8 cellular contexts compared by ENCODE assay signal in the genomic region with DNA sequence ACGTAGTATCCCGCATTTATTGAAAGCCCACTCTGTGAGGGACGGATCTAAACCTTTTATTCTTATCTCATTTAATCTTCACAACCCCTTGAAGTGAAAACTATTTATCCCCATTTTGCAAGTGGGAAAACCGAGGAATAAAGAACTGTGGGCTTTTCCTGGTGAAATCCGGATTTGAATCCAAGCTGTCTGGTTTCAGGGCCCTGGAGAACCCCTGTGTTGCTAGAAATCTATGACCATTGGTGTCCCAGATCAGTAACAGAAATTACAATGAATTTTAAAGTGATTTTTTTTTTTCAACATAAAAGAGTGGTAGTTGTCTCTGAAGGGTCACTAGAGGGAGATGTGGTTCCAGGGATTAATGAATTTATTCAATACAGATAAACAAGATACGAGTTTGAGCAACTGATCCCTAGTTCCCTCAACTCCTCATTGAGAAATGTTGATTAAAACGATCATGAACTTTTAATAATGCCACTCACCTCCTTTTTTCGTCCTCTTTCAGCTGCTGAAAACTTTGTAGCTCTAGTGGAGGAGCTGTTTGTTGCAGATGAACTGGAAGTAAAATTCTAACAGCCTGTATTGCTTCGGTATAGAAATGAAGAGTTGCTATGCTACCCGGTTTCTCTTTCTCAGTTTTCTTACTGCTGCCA. TPM values are rescaled to one million over a fixed set of nuclear protein-coding genes. Genes with fewer than 3 reads are reported as not detected.
DNase-seq lines count a peak whose midpoint lies in the region; ATAC-seq, FAIRE-seq and TF ChIP-seq lines count a peak whose summit lies in the region.

No MANE protein-coding gene starts in this region.

- H3K9me3 ChIP-seq in Caco-2 (no peaks in the 10 kb centered on the region), SK-N-MC (ENCODE audit: low read depth, low read length) (no peaks in the 10 kb centered on the region), endothelial cell of umbilical vein (replicated peaks; ENCODE audit: control insufficient read depth, insufficient read depth, low read length) (no peaks in the 10 kb centered on the region), neural progenitor cell (ENCODE audit: low read depth) (no peaks in the 10 kb centered on the region)

- H3K36me3 ChIP-seq in Caco-2 (ENCODE audit: control insufficient read depth, insufficient read depth, low read length) (peaks cover 6% of the 10 kb centered on the region; the same call in 1 of the 2 replicates), SK-N-MC (ENCODE audit: insufficient read depth, low read length) (peaks cover 46% of the 10 kb centered on the region), endothelial cell of umbilical vein (ENCODE audit: control insufficient read depth in 2 of 2, extremely low read depth in 1 of 2, insufficient read depth in 2 of 2, low read length in 2 of 2) (peaks cover 10 to 21% of the 10 kb centered on the region in 2 experiments), neural progenitor cell (peaks cover 24% of the 10 kb centered on the region)

- H3K9ac ChIP-seq in SK-N-MC (ENCODE audit: insufficient read length) (peak overlapping the region; percentile 100), endothelial cell of umbilical vein (replicated peaks; ENCODE audit: extremely low read depth, insufficient read depth, low read length) (peak overlapping the region; percentile 100), neural progenitor cell (peak overlapping the region; percentile 91)

- H3K79me2 ChIP-seq in endothelial cell of umbilical vein (ENCODE audit: control insufficient read depth, insufficient read depth, low read length) (peaks cover 41% of the 10 kb centered on the region), neural progenitor cell (ENCODE audit: low read depth) (peaks cover 50% of the 10 kb centered on the region)

- peak overlapping the region; percentile 88 for H3K4me3 Mint-ChIP-seq in Caco-2 (ENCODE audit: unreplicated experiment)
- peak overlapping the region; percentile 99 for H3K4me3 Mint-ChIP-seq in neural progenitor cell

- H3K27me3 Mint-ChIP-seq in Caco-2 (ENCODE audit: insufficient read depth, unreplicated experiment) (no peaks in the 10 kb centered on the region), neural progenitor cell (ENCODE audit: insufficient read depth, low read depth) (peaks cover 7% of the 10 kb centered on the region)

- POLR2A ChIA-PET in Caco-2 (lab: Charles Lee) (interaction anchor here (1.0 to 1.1 kb wide), 2 partner anchors 52 to 302 kb away, joined by 3 read pairs; no protein-coding TSS in a partner anchor), endothelial cell of umbilical vein (lab: Charles Lee) (interaction anchor here (0.7 to 1.0 kb wide), 2 partner anchors 29 to 441 kb away, joined by 3 to 4 read pairs; partner anchors contain the start of genes PECR and TMEM169)

- H3K4me3 ChIP-seq in Caco-2 (ENCODE audit: low read depth, low read length) (peak overlapping the region; percentile 78), SK-N-MC (peak overlapping the region; percentile 97), endothelial cell of umbilical vein (replicated peaks in 1 of 3; ENCODE audit: insufficient read depth in 1 of 3, low read depth in 1 of 3, low read length in 3 of 3) (peak overlapping the region; percentile 85 to 100 (median 99)), neural progenitor cell (peak overlapping the region; percentile 93)

- DNase-seq in Caco-2 (no peak), SK-N-MC (ENCODE audit: low read depth, low spot score) (no peak), endothelial cell of umbilical vein (ENCODE audit: low read depth, low spot score) (peak; percentile 72), neural progenitor cell (ENCODE audit: low spot score) (peak; percentile 39)
- DNase-seq in activated effector memory CD4-positive, alpha-beta T cell treated with Interleukin-2 at 50 U/mL for 16 hours = no peak
- DNase-seq in activated CD4-positive, alpha-beta T cell treated with anti-CD3 and anti-CD28 coated beads, Interleukin-2, amount 50 U/mL, for 4 hours = no peak

- peak overlapping the region; percentile 93 for H3K27ac Mint-ChIP-seq in Caco-2 (ENCODE audit: unreplicated experiment)
- peak overlapping the region; percentile 98 for H3K27ac Mint-ChIP-seq in neural progenitor cell

- ATAC-seq in HG02981 (IDR thresholded peaks at IDR 0.05; ENCODE audit: unreplicated experiment) (peak; percentile 17), HG02678 (IDR thresholded peaks at IDR 0.05; ENCODE audit: unreplicated experiment) (no peak)

- H3K36me3 Mint-ChIP-seq in Caco-2 (ENCODE audit: insufficient read depth, unreplicated experiment) (peaks cover 67% of the 10 kb centered on the region), neural progenitor cell (peaks cover 18% of the 10 kb centered on the region)

- H2AFZ ChIP-seq in endothelial cell of umbilical vein (ENCODE audit: low read depth, low read length) (no peak overlapping the region), neural progenitor cell (replicated peaks) (no peak overlapping the region)

- peak overlapping the region; percentile 90 for H3K27ac ChIP-seq in SK-N-MC
- H3K27ac ChIP-seq in endothelial cell of umbilical vein (ENCODE audit: insufficient read depth, low read depth, low read length) = peak overlapping the region; percentile 96
- peak overlapping the region; percentile 78 for H3K27ac ChIP-seq in neural progenitor cell

- TF ChIP-seq CTCF in Caco-2 (IDR thresholded peaks at IDR 0.05; ENCODE audit: insufficient read depth in 1 of 2, low read depth in 1 of 2, low read length in 1 of 2, severe bottlenecking in 1 of 2, unreplicated experiment in 1 of 2) = peak; percentile 38 to 60
- TF ChIP-seq CTCF in endothelial cell of umbilical vein (IDR thresholded peaks at IDR 0.05; ENCODE audit: extremely low read depth in 1 of 2, insufficient read depth in 1 of 2, low read depth in 1 of 2, low read length in 2 of 2) = peak; percentile 23 to 24
- TF ChIP-seq CTCF in neural progenitor cell (IDR thresholded peaks at IDR 0.05) = peak; percentile 60

- dilution Hi-C loops in endothelial cell of umbilical vein (cut with MboI; ENCODE audit: extremely low pct_ligation_motif_present, low sequenced_read_pairs) = no loop called here

- FAIRE-seq in endothelial cell of umbilical vein (lab: Jason Lieb, UNC) = peak; percentile 4

- H3K9me3 Mint-ChIP-seq in Caco-2 (ENCODE audit: unreplicated experiment) (no peaks in the 10 kb centered on the region), neural progenitor cell (no peaks in the 10 kb centered on the region)

- no peak for TF ChIP-seq POLR2A in endothelial cell of umbilical vein (IDR thresholded peaks at IDR 0.05; ENCODE audit: low read depth, low read length)

- H3K4me1 ChIP-seq in Caco-2 (peaks cover 40% of the 10 kb centered on the region), endothelial cell of umbilical vein (ENCODE audit: control insufficient read depth, extremely low read depth, insufficient read depth, low read length) (peaks cover 20% of the 10 kb centered on the region), neural progenitor cell (peaks cover 49% of the 10 kb centered on the region)

- no peaks in the 10 kb centered on the region for H3K9me1 ChIP-seq in endothelial cell of umbilical vein (replicated peaks; ENCODE audit: control insufficient read depth, extremely low read depth, insufficient read depth, low read length)

- H3K4me1 Mint-ChIP-seq in Caco-2 (ENCODE audit: low read depth, unreplicated experiment) (peaks cover 33% of the 10 kb centered on the region), neural progenitor cell (peaks cover 58% of the 10 kb centered on the region)

- peaks cover 62% of the 10 kb centered on the region for H3F3A ChIP-seq in neural progenitor cell (ENCODE audit: low read depth)

- no peaks in the 10 kb centered on the region for H3K27me3 ChIP-seq in Caco-2 (replicated peaks; ENCODE audit: control insufficient read depth, insufficient read depth, low read length)
- H3K27me3 ChIP-seq in endothelial cell of umbilical vein (ENCODE audit: control insufficient read depth in 2 of 2, insufficient read depth in 2 of 2, low read length in 2 of 2) = peaks cover 4% of the 10 kb centered on the region in 2 experiments
- H3K27me3 ChIP-seq in neural progenitor cell = no peaks in the 10 kb centered on the region

- H3K4me2 ChIP-seq in endothelial cell of umbilical vein (ENCODE audit: insufficient read depth, low read length) = peak overlapping the region; percentile 98
- peak overlapping the region; percentile 92 for H3K4me2 ChIP-seq in neural progenitor cell

- TSS peak; percentile 56 for BruUV-seq in Caco-2 (replicated peaks; lab: Mats Ljungman, UMichigan)
- BruUV-seq in endothelial cell of umbilical vein (replicated peaks; lab: Mats Ljungman, UMichigan) = TSS peak; percentile 45

- intact Hi-C loops in Caco-2 (cut with micrococcal nuclease; ENCODE audit: unreplicated experiment) = loop anchor here (1.0 to 10.0 kb wide), 3 partner anchors 28 to 798 kb away; partner anchors contain the start of genes ATIC and RPL37A
- intact Hi-C loops in endothelial cell of umbilical vein (cut with micrococcal nuclease) = loop anchor here (1.0 to 10.0 kb wide), 4 partner anchors 76 to 557 kb away; partner anchors contain the start of genes IGFBP2 and RPL37A

- CTCF ChIA-PET in Caco-2 (lab: Charles Lee) = interaction anchor here (0.6 to 0.7 kb wide), 2 partner anchors 26 to 485 kb away, joined by 4 to 5 read pairs; no protein-coding TSS in a partner anchor
- CTCF ChIA-PET in endothelial cell of umbilical vein (lab: Charles Lee) = interaction anchor here (0.8 to 2.4 kb wide), 3 partner anchors 76 to 556 kb away, joined by 3 to 8 read pairs (median 7); no protein-coding TSS in a partner anchor

- no peaks in the 10 kb centered on the region for H4K20me1 ChIP-seq in endothelial cell of umbilical vein (replicated peaks; ENCODE audit: control insufficient read depth, extremely low read depth, insufficient read depth, low read length)
- peaks cover 42% of the 10 kb centered on the region for H4K20me1 ChIP-seq in neural progenitor cell (ENCODE audit: low read depth)

RNA-seq across cellular contexts. Expression of gene XRCC5, which starts 0.9 kb away (rescaled TPM):
- total RNA-seq in Caco-2 (2022) (319 and 333 TPM in 2 replicates), endothelial cell of umbilical vein (313 and 319 TPM in 2 replicates), neural progenitor cell (ENCODE audit: low replicate concordance) (585 and 807 TPM in 2 replicates)
- polyA plus RNA-seq in endothelial cell of umbilical vein = 177 and 267 TPM in 2 replicates
- 201 and 238 TPM in 2 replicates for polyA plus RNA-seq in endothelial cell of umbilical vein (2011; cell fraction: cytosol; rRNA removed)
- 228 and 252 TPM in 2 replicates for polyA plus RNA-seq in endothelial cell of umbilical vein (2011; cell fraction: nucleus; rRNA removed)
- polyA plus RNA-seq in endothelial cell of umbilical vein (2012) = 235 and 329 TPM in 2 replicates
- 729 and 798 TPM in 2 replicates for polyA minus RNA-seq in endothelial cell of umbilical vein
- polyA minus RNA-seq in endothelial cell of umbilical vein (2011; cell fraction: cytosol; rRNA and poly(A)+ RNA removed) = 124 TPM
- polyA minus RNA-seq in endothelial cell of umbilical vein (2011; cell fraction: nucleus; rRNA and poly(A)+ RNA removed) = 257 and 399 TPM in 2 replicates

RNA-seq across cellular contexts. Expression of gene TMEM169, which starts 28.4 kb away (rescaled TPM):
- 1.1 and 1.3 TPM in 2 replicates for total RNA-seq in Caco-2 (2022)
- total RNA-seq in endothelial cell of umbilical vein = 0.20 TPM in 1 of 2 replicates, not detected in the other
- not detected in 2 replicates for polyA plus RNA-seq in endothelial cell of umbilical vein
- not detected in 2 replicates for polyA plus RNA-seq in endothelial cell of umbilical vein (2011; cell fraction: cytosol; rRNA removed)
- polyA plus RNA-seq in endothelial cell of umbilical vein (2011; cell fraction: nucleus; rRNA removed) = not detected in 2 replicates
- polyA plus RNA-seq in endothelial cell of umbilical vein (2012) = 0.07 and 0.18 TPM in 2 replicates
- not detected in 2 replicates for polyA minus RNA-seq in endothelial cell of umbilical vein
- not detected for polyA minus RNA-seq in endothelial cell of umbilical vein (2011; cell fraction: cytosol; rRNA and poly(A)+ RNA removed)
- polyA minus RNA-seq in endothelial cell of umbilical vein (2011; cell fraction: nucleus; rRNA and poly(A)+ RNA removed) = not detected in 2 replicates
- total RNA-seq in neural progenitor cell (ENCODE audit: low replicate concordance) = 17.9 and 19.6 TPM in 2 replicates

RNA-seq across cellular contexts. Expression of gene PECR, which starts 28.5 kb away (rescaled TPM):
- total RNA-seq in Caco-2 (2022) = 29.1 and 42.0 TPM in 2 replicates
- 5.4 and 6.2 TPM in 2 replicates for total RNA-seq in endothelial cell of umbilical vein
- polyA plus RNA-seq in endothelial cell of umbilical vein = 4.1 and 4.7 TPM in 2 replicates
- polyA plus RNA-seq in endothelial cell of umbilical vein (2011; cell fraction: cytosol; rRNA removed) = 4.4 and 5.3 TPM in 2 replicates
- 3.4 and 4.4 TPM in 2 replicates for polyA plus RNA-seq in endothelial cell of umbilical vein (2011; cell fraction: nucleus; rRNA removed)
- 6.1 and 7.7 TPM in 2 replicates for polyA plus RNA-seq in endothelial cell of umbilical vein (2012)
- polyA minus RNA-seq in endothelial cell of umbilical vein = 1.9 and 6.0 TPM in 2 replicates
- 3.5 TPM for polyA minus RNA-seq in endothelial cell of umbilical vein (2011; cell fraction: cytosol; rRNA and poly(A)+ RNA removed)
- 2.7 and 4.8 TPM in 2 replicates for polyA minus RNA-seq in endothelial cell of umbilical vein (2011; cell fraction: nucleus; rRNA and poly(A)+ RNA removed)
- 14.8 and 21.2 TPM in 2 replicates for total RNA-seq in neural progenitor cell (ENCODE audit: low replicate concordance)

Comparison
In these comparisons a context has a peak if more than half of its experiments do, and no peak if none do; other contexts are left out.
1. DNase-seq: peak in endothelial cell of umbilical vein (single experiment) and neural progenitor cell (single experiment); none in Caco-2 (0 of 2), SK-N-MC (single experiment), activated effector memory CD4-positive, alpha-beta T cell treated with Interleukin-2 at 50 U/mL for 16 hours (single experiment) and activated CD4-positive, alpha-beta T cell treated with anti-CD3 and anti-CD28 coated beads, Interleukin-2, amount 50 U/mL, for 4 hours (0 of 2).
2. Peak in every context shown above with its lines, with median percentiles within 50 percentile points of each other: H3K4me3 ChIP-seq, CTCF ChIP-seq, H3K27ac ChIP-seq and H3K9ac ChIP-seq.